ENCODE assay signal across 1 cellular context in the genomic region with DNA sequence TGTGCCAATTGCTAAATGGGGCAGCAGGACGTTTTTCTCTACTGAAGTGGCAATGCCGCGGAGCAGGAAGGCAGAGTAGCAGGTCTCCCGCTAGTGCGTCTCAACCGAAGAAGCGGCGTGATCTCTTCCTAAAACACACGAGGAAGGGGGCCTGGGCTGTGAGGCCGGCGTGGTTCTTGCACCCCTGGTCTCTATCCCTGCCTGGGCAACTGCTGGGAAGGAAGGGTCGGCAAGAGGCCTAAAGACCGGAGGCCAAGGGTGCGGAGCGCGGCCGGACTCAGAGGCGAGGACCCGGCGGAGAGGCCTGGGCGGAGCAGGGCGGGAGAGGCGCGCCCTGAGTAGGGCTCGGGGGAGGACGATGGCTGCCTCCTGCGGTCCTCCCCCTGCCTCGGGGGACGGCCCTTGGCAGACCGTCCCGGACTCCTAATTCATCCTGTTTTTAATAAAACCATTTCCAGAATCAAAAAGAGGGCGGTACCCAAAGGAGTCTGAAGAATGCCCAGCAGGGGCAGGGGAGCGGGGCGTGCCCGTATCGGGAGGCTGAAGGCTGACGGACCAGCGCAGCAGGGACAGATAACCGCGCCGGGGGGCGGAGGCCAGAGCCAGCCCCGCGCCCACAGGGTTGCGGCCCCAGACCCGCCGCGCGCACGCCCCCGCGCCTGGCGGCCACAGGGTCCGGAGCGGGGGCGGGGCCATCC.
A peak's percentile ranks its signal among the peaks of the same experiment; 100 is the strongest.
TF ChIP-seq lines count a peak whose summit lies in the region.

No MANE protein-coding gene starts in this region.

TF ChIP-seq in HepG2, 621 proteins besides CTCF, POLR2A, EP300 and RAD21 (continued from another document and continues in another):
- TF ChIP-seq, protein P1, sequence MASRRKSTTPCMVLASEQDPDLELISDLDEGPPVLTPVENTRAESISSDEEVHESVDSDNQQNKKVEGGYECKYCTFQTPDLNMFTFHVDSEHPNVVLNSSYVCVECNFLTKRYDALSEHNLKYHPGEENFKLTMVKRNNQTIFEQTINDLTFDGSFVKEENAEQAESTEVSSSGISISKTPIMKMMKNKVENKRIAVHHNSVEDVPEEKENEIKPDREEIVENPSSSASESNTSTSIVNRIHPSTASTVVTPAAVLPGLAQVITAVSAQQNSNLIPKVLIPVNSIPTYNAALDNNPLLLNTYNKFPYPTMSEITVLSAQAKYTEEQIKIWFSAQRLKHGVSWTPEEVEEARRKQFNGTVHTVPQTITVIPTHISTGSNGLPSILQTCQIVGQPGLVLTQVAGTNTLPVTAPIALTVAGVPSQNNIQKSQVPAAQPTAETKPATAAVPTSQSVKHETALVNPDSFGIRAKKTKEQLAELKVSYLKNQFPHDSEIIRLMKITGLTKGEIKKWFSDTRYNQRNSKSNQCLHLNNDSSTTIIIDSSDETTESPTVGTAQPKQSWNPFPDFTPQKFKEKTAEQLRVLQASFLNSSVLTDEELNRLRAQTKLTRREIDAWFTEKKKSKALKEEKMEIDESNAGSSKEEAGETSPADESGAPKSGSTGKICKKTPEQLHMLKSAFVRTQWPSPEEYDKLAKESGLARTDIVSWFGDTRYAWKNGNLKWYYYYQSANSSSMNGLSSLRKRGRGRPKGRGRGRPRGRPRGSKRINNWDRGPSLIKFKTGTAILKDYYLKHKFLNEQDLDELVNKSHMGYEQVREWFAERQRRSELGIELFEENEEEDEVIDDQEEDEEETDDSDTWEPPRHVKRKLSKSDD (CRISPR knock-in tag; IDR thresholded peaks at IDR 0.05; ENCODE audit: low read depth): peak; percentile 64; the same call in 1 of the 2 replicates
- TF ChIP-seq, protein P2, sequence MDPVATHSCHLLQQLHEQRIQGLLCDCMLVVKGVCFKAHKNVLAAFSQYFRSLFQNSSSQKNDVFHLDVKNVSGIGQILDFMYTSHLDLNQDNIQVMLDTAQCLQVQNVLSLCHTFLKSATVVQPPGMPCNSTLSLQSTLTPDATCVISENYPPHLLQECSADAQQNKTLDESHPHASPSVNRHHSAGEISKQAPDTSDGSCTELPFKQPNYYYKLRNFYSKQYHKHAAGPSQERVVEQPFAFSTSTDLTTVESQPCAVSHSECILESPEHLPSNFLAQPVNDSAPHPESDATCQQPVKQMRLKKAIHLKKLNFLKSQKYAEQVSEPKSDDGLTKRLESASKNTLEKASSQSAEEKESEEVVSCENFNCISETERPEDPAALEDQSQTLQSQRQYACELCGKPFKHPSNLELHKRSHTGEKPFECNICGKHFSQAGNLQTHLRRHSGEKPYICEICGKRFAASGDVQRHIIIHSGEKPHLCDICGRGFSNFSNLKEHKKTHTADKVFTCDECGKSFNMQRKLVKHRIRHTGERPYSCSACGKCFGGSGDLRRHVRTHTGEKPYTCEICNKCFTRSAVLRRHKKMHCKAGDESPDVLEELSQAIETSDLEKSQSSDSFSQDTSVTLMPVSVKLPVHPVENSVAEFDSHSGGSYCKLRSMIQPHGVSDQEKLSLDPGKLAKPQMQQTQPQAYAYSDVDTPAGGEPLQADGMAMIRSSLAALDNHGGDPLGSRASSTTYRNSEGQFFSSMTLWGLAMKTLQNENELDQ (CRISPR knock-in tag; IDR thresholded peaks at IDR 0.05; ENCODE audit: borderline replicate concordance): no peak
- TF ChIP-seq, protein P3, sequence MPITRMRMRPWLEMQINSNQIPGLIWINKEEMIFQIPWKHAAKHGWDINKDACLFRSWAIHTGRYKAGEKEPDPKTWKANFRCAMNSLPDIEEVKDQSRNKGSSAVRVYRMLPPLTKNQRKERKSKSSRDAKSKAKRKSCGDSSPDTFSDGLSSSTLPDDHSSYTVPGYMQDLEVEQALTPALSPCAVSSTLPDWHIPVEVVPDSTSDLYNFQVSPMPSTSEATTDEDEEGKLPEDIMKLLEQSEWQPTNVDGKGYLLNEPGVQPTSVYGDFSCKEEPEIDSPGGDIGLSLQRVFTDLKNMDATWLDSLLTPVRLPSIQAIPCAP (CRISPR knock-in tag; IDR thresholded peaks at IDR 0.05; ENCODE audit: low read depth): no peak
- TF ChIP-seq HDAC6 (IDR thresholded peaks at IDR 0.05; ENCODE audit: low read depth, low read length): no peak
- TF ChIP-seq ZNF891 (CRISPR knock-in tag; IDR thresholded peaks at IDR 0.05): no peak
- no peak for TF ChIP-seq ZNF746 (CRISPR knock-in tag; IDR thresholded peaks at IDR 0.05)
- TF ChIP-seq KMT2A (CRISPR knock-in tag; IDR thresholded peaks at IDR 0.05): peak; percentile 75
- TF ChIP-seq, protein P4, sequence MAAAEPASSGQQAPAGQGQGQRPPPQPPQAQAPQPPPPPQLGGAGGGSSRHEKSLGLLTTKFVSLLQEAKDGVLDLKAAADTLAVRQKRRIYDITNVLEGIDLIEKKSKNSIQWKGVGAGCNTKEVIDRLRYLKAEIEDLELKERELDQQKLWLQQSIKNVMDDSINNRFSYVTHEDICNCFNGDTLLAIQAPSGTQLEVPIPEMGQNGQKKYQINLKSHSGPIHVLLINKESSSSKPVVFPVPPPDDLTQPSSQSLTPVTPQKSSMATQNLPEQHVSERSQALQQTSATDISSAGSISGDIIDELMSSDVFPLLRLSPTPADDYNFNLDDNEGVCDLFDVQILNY (CRISPR knock-in tag; conservative IDR thresholded peaks at IDR 0.05): no peak
- TF ChIP-seq, protein P5, sequence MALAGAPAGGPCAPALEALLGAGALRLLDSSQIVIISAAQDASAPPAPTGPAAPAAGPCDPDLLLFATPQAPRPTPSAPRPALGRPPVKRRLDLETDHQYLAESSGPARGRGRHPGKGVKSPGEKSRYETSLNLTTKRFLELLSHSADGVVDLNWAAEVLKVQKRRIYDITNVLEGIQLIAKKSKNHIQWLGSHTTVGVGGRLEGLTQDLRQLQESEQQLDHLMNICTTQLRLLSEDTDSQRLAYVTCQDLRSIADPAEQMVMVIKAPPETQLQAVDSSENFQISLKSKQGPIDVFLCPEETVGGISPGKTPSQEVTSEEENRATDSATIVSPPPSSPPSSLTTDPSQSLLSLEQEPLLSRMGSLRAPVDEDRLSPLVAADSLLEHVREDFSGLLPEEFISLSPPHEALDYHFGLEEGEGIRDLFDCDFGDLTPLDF (CRISPR knock-in tag; IDR thresholded peaks at IDR 0.05): no peak
- peak; percentile 69; the same call in 1 of the 2 replicates for TF ChIP-seq ZNF138 (CRISPR knock-in tag; IDR thresholded peaks at IDR 0.05; ENCODE audit: low read depth)
- TF ChIP-seq, protein P6, sequence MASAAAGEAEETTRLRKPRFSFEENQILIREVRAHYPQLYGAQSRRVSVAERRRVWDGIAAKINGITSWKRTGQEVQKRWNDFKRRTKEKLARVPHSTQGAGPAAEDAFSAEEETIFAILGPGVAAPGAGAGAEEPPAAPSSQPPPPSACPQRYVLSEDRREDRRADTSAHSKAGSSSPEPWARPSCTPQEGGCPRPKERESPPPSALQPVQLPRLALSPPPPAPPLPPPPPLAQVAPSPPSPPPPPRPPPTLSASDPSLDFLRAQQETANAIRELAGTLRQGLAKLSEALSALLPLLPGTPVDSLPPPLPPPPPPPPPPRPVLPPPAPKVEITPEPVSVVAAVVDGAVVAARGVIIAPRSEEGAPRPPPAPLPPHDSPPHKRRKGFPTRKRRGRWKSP (CRISPR knock-in tag; IDR thresholded peaks at IDR 0.05): peak; percentile 62; the same call in 1 of the 2 replicates
- TF ChIP-seq, protein P7, sequence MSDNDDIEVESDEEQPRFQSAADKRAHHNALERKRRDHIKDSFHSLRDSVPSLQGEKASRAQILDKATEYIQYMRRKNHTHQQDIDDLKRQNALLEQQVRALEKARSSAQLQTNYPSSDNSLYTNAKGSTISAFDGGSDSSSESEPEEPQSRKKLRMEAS (IDR thresholded peaks at IDR 0.05): peak; percentile 72
- TF ChIP-seq ATF1 (CRISPR knock-in tag; IDR thresholded peaks at IDR 0.05): no peak
- TF ChIP-seq, protein P8, sequence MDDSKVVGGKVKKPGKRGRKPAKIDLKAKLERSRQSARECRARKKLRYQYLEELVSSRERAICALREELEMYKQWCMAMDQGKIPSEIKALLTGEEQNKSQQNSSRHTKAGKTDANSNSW (CRISPR knock-in tag; IDR thresholded peaks at IDR 0.05; ENCODE audit: borderline replicate concordance): 0 out of 2 replicates have a peak, but pooled peaks have one; percentile 11
- TF ChIP-seq ZNF549 (CRISPR knock-in tag; IDR thresholded peaks at IDR 0.05): no peak
- TF ChIP-seq ZNF460 (CRISPR knock-in tag; IDR thresholded peaks at IDR 0.05; ENCODE audit: borderline replicate concordance): no peak
- TF ChIP-seq MXI1 (IDR thresholded peaks at IDR 0.05; ENCODE audit: borderline replicate concordance, low read depth, low read length): no peak
- no peak for TF ChIP-seq SRSF1 (optimal IDR thresholded peaks at IDR 0.05; ENCODE audit: low read depth, low read length)
- TF ChIP-seq, protein P9, sequence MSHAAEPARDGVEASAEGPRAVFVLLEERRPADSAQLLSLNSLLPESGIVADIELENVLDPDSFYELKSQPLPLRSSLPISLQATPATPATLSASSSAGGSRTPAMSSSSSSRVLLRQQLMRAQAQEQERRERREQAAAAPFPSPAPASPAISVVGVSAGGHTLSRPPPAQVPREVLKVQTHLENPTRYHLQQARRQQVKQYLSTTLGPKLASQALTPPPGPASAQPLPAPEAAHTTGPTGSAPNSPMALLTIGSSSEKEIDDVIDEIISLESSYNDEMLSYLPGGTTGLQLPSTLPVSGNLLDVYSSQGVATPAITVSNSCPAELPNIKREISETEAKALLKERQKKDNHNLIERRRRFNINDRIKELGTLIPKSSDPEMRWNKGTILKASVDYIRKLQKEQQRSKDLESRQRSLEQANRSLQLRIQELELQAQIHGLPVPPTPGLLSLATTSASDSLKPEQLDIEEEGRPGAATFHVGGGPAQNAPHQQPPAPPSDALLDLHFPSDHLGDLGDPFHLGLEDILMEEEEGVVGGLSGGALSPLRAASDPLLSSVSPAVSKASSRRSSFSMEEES (CRISPR knock-in tag; IDR thresholded peaks at IDR 0.05): peak; percentile 31; the same call in 1 of the 2 replicates
- TF ChIP-seq HOXA3 (CRISPR knock-in tag; IDR thresholded peaks at IDR 0.05): peak; percentile 21; the same call in 1 of the 2 replicates
- TF ChIP-seq, protein P10, sequence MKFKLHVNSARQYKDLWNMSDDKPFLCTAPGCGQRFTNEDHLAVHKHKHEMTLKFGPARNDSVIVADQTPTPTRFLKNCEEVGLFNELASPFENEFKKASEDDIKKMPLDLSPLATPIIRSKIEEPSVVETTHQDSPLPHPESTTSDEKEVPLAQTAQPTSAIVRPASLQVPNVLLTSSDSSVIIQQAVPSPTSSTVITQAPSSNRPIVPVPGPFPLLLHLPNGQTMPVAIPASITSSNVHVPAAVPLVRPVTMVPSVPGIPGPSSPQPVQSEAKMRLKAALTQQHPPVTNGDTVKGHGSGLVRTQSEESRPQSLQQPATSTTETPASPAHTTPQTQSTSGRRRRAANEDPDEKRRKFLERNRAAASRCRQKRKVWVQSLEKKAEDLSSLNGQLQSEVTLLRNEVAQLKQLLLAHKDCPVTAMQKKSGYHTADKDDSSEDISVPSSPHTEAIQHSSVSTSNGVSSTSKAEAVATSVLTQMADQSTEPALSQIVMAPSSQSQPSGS (CRISPR knock-in tag; IDR thresholded peaks at IDR 0.05): peak; percentile 13; the same call in 1 of the 2 replicates
- TF ChIP-seq ZNF124 (CRISPR knock-in tag; IDR thresholded peaks at IDR 0.05): peak; percentile 20; the same call in 1 of the 2 replicates
- TF ChIP-seq, protein P11, sequence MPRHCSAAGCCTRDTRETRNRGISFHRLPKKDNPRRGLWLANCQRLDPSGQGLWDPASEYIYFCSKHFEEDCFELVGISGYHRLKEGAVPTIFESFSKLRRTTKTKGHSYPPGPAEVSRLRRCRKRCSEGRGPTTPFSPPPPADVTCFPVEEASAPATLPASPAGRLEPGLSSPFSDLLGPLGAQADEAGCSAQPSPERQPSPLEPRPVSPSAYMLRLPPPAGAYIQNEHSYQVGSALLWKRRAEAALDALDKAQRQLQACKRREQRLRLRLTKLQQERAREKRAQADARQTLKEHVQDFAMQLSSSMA (CRISPR knock-in tag; IDR thresholded peaks at IDR 0.05): peak; percentile 63; the same call in 1 of the 2 replicates
- TF ChIP-seq, protein P12, sequence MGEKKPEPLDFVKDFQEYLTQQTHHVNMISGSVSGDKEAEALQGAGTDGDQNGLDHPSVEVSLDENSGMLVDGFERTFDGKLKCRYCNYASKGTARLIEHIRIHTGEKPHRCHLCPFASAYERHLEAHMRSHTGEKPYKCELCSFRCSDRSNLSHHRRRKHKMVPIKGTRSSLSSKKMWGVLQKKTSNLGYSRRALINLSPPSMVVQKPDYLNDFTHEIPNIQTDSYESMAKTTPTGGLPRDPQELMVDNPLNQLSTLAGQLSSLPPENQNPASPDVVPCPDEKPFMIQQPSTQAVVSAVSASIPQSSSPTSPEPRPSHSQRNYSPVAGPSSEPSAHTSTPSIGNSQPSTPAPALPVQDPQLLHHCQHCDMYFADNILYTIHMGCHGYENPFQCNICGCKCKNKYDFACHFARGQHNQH (CRISPR knock-in tag; IDR thresholded peaks at IDR 0.05): peak; percentile 18; the same call in 1 of the 2 replicates
- no peak for TF ChIP-seq MED13 (CRISPR knock-in tag; IDR thresholded peaks at IDR 0.05)
- TF ChIP-seq, protein P13, sequence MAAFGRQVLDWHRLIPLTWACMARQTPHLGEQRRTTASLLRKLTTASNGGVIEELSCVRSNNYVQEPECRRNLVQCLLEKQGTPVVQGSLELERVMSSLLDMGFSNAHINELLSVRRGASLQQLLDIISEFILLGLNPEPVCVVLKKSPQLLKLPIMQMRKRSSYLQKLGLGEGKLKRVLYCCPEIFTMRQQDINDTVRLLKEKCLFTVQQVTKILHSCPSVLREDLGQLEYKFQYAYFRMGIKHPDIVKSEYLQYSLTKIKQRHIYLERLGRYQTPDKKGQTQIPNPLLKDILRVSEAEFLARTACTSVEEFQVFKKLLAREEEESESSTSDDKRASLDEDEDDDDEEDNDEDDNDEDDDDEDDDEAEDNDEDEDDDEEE (CRISPR knock-in tag; IDR thresholded peaks at IDR 0.05): peak; percentile 70; the same call in 1 of the 2 replicates
- no peak for TF ChIP-seq FOXK2 (IDR thresholded peaks at IDR 0.05)
- TF ChIP-seq, protein P14, sequence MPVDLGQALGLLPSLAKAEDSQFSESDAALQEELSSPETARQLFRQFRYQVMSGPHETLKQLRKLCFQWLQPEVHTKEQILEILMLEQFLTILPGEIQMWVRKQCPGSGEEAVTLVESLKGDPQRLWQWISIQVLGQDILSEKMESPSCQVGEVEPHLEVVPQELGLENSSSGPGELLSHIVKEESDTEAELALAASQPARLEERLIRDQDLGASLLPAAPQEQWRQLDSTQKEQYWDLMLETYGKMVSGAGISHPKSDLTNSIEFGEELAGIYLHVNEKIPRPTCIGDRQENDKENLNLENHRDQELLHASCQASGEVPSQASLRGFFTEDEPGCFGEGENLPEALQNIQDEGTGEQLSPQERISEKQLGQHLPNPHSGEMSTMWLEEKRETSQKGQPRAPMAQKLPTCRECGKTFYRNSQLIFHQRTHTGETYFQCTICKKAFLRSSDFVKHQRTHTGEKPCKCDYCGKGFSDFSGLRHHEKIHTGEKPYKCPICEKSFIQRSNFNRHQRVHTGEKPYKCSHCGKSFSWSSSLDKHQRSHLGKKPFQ (CRISPR knock-in tag; IDR thresholded peaks at IDR 0.05; ENCODE audit: insufficient replicate concordance): peak; percentile 60
- TF ChIP-seq NFE2 (CRISPR knock-in tag; IDR thresholded peaks at IDR 0.05): no peak
- TF ChIP-seq, protein P15, sequence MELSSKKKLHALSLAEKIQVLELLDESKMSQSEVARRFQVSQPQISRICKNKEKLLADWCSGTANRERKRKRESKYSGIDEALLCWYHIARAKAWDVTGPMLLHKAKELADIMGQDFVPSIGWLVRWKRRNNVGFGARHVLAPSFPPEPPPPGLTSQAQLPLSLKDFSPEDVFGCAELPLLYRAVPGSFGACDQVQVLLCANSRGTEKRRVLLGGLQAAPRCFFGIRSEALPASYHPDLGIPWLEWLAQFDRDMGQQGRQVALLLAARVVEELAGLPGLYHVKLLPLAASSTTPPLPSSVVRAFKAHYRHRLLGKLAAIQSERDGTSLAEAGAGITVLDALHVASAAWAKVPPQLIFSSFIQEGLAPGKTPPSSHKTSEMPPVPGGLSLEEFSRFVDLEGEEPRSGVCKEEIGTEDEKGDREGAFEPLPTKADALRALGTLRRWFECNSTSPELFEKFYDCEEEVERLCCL (CRISPR knock-in tag; IDR thresholded peaks at IDR 0.05; ENCODE audit: borderline replicate concordance): no peak
- TF ChIP-seq KAT8 (CRISPR knock-in tag; IDR thresholded peaks at IDR 0.05): peak; percentile 46; the same call in 1 of the 2 replicates
